9 cellular contexts compared by ENCODE assay signal in the genomic region with DNA sequence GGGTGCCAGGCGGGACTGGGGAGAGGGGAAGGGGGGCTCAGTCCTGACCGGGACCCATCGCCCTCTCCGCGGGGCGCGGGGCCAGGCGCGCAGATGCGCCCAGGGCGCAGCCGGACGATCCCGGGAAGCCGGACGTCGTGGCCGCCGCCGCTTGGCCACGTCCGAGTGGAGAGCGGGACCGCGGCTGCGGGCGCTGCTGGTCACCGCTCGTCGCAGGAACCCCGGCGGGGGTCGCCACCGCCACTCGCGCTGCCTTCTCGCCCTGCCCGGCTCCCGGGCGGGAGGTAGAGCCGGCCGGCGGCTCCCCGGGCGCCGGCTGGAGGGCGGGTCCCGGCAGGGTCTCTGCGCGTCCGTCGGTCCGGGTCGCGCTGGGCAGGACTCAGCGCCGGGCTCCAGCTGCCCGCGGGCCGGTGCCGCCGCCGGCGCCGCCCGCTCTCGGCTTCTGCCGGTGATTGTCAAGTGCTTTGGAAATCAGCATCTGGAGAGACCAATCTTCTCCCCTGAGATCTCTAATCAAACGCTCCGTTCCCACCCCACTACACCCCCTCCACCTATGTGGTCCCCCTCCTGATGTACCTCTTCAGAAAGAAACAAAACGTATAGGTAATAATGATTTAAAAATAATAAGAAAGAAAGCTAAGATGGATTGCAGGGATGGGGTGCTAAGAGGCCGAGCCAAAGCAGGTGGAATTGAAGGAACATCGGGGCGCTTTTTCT.
DNase-seq lines count a peak whose midpoint lies in the region; ATAC-seq, FAIRE-seq and TF ChIP-seq lines count a peak whose summit lies in the region.
"Had no signal": no experiment of that assay in that cellular context is flagged by ENCODE, and none has a peak within 500 bp of the region (broad histone marks: within the 10 kb centered on the region; RNA-seq: fewer than 3 reads in every experiment).

No MANE protein-coding gene starts in this region.

- no peaks in the 10 kb centered on the region for H3K4me1 Mint-ChIP-seq in activated CD8-positive, alpha-beta T cell treated with anti-CD3 and anti-CD28 coated beads for 36 hours (ENCODE audit: low read depth)

- no peak overlapping the region for H3K4me3 ChIP-seq in RWPE2 (ENCODE audit: severe bottlenecking)
- peak overlapping the region; percentile 38 to 53 for H3K4me3 ChIP-seq in right atrium auricular region
- H3K4me3 ChIP-seq in retinal pigment epithelial cell (ENCODE audit: low read length) = peak overlapping the region; percentile 33

- H3K27me3 ChIP-seq in RWPE2 (ENCODE audit: insufficient read depth, poor library complexity, severe bottlenecking) (peaks cover 83% of the 10 kb centered on the region), right atrium auricular region (peaks cover 5 to 14% of the 10 kb centered on the region in 2 donors)

- CTCF ChIA-PET in activated CD8-positive, alpha-beta T cell treated with anti-CD3 and anti-CD28 coated beads for 36 hours (lab: Charles Lee) = no interaction called here

- FAIRE-seq in RCC 7860 (lab: Jason Lieb, UNC) = no peak

- H3K9me3 Mint-ChIP-seq in activated CD8-positive, alpha-beta T cell treated with anti-CD3 and anti-CD28 coated beads for 36 hours = no peaks in the 10 kb centered on the region

- intact Hi-C loops in activated CD8-positive, alpha-beta T cell treated with anti-CD3 and anti-CD28 coated beads for 36 hours (cut with micrococcal nuclease) = no loop called here

- DNase-seq in GM13976 (ENCODE audit: low spot score) (peak; percentile 15), RWPE2 (ENCODE audit: low spot score) (no peak), right atrium auricular region (ENCODE audit: low spot score) (no peak), retinal pigment epithelial cell (ENCODE audit: low read depth) (no peak), cerebellar cortex (ENCODE audit: low spot score) (no peak), RCC 7860 (ENCODE audit: low spot score) (no peak)
- DNase-seq in activated CD4-positive, alpha-beta T cell treated with anti-CD3 and anti-CD28 coated beads for 1 hour = no peak
- no peak for DNase-seq in activated CD8-positive, alpha-beta T cell treated with anti-CD3 and anti-CD28 coated beads for 36 hours
- DNase-seq: activated T-cell treated with anti-CD3 and anti-CD28 coated beads for 4 hours had no signal

- H3K27ac Mint-ChIP-seq in activated CD8-positive, alpha-beta T cell treated with anti-CD3 and anti-CD28 coated beads for 36 hours = no peak overlapping the region

- H3K4me3 Mint-ChIP-seq in activated CD8-positive, alpha-beta T cell treated with anti-CD3 and anti-CD28 coated beads for 36 hours = no peak overlapping the region

- H3K27ac ChIP-seq in RWPE2 (ENCODE audit: poor library complexity, severe bottlenecking) = no peak overlapping the region
- H3K27ac ChIP-seq in right atrium auricular region = no peak overlapping the region

- H3K36me3 Mint-ChIP-seq in activated CD8-positive, alpha-beta T cell treated with anti-CD3 and anti-CD28 coated beads for 36 hours (ENCODE audit: low read depth) = no peaks in the 10 kb centered on the region

- H3K4me1 ChIP-seq in RWPE2 (ENCODE audit: insufficient read depth, poor library complexity, severe bottlenecking) = no peaks in the 10 kb centered on the region
- H3K4me1 ChIP-seq in right atrium auricular region = peaks cover 0 to 30% of the 10 kb centered on the region in 2 donors

- H3K27me3 Mint-ChIP-seq in activated CD8-positive, alpha-beta T cell treated with anti-CD3 and anti-CD28 coated beads for 36 hours = peaks cover 48% of the 10 kb centered on the region

- in situ Hi-C loops in GM13976 (cut with MboI; ENCODE audit: low sequenced_read_pairs, unreplicated experiment) = no loop called here

- no peaks in the 10 kb centered on the region for H3K36me3 ChIP-seq in RWPE2 (ENCODE audit: low read depth)
- H3K36me3 ChIP-seq in right atrium auricular region = no peaks in the 10 kb centered on the region

- H3K9me3 ChIP-seq in RWPE2 (ENCODE audit: severe bottlenecking) (no peaks in the 10 kb centered on the region), right atrium auricular region (no peaks in the 10 kb centered on the region)

- TF ChIP-seq CTCF in GM13976 (IDR thresholded peaks at IDR 0.05; ENCODE audit: borderline replicate concordance, control extremely low read depth, extremely low read depth, insufficient read depth, missing control alignments) = no peak
- no peak for TF ChIP-seq CTCF in RWPE2 (IDR thresholded peaks at IDR 0.05; ENCODE audit: poor library complexity, severe bottlenecking)
- TF ChIP-seq CTCF in right atrium auricular region (IDR thresholded peaks at IDR 0.05) = no peak
- TF ChIP-seq CTCF in retinal pigment epithelial cell (conservative IDR thresholded peaks at IDR 0.05; ENCODE audit: low read depth, low read length) = no peak
- no peak for TF ChIP-seq CTCF in activated CD8-positive, alpha-beta T cell treated with anti-CD3 and anti-CD28 coated beads for 36 hours (IDR thresholded peaks at IDR 0.05)

- POLR2A ChIA-PET in activated CD8-positive, alpha-beta T cell treated with anti-CD3 and anti-CD28 coated beads for 36 hours (lab: Charles Lee) = no interaction called here

- ATAC-seq in RWPE2 (ENCODE audit: low read depth) = 0 out of 3 replicates have a peak, but pooled peaks have one; percentile 23
- ATAC-seq in activated CD8-positive, alpha-beta T cell treated with anti-CD3 and anti-CD28 coated beads for 36 hours = no peak
